Comparison of ENCODE assay signal across 1 cellular context in the genomic region with DNA sequence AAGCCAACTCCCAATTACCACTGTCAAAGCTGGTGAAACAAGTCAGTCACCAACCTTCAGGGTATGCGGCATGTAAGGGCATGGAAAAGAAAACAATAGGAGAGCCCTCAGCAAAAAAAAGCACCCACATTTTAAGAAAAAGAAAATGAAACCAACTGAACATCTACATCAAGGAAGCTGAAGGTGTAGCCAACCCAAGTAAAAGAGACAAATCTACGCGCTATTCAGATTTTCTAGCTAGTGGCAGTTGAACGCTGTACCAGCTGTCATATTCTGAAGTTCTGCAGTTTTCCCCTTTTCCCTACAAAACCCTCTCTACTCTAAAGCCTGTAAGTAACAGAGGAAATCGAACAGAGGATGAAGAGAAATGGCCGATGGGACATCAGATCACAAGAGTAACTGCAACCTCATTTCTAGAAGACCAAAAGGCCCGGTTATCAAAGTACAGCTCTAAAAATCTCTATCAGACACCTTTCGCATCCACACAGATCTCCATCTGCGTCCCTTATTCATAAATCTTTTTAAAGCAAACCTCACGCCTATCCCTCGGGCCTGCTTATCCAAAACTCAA.
TF ChIP-seq lines count a peak whose summit lies in the region.

No MANE protein-coding gene starts in this region.

TF ChIP-seq in HCT116, 20 proteins besides CTCF, POLR2A, EP300 and RAD21 (continued from another document):
- no peak for TF ChIP-seq ZBTB33 (IDR thresholded peaks at IDR 0.05; ENCODE audit: extremely low read depth, insufficient replicate concordance, low read length)
- TF ChIP-seq SP1 (IDR thresholded peaks at IDR 0.05; ENCODE audit: low read depth), result no peak
- TF ChIP-seq EZH2phosphoT487 (IDR thresholded peaks at IDR 0.05; ENCODE audit: borderline replicate concordance), result no peak
- TF ChIP-seq ZNF274 (IDR thresholded peaks at IDR 0.05; ENCODE audit: low read depth, low read length), result no peak
- TF ChIP-seq JUND (IDR thresholded peaks at IDR 0.05), result no peak
- TF ChIP-seq, protein P1, sequence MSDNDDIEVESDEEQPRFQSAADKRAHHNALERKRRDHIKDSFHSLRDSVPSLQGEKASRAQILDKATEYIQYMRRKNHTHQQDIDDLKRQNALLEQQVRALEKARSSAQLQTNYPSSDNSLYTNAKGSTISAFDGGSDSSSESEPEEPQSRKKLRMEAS (IDR thresholded peaks at IDR 0.05), result no peak
- no peak for TF ChIP-seq YY1 (IDR thresholded peaks at IDR 0.05; ENCODE audit: extremely low read depth, insufficient replicate concordance, low read depth, low read length)
- TF ChIP-seq ATF3 (IDR thresholded peaks at IDR 0.05), result no peak
- TF ChIP-seq ZFX (IDR thresholded peaks at IDR 0.05), result no peak
- no peak for TF ChIP-seq CBX3 (IDR thresholded peaks at IDR 0.05; ENCODE audit: low read depth)
- TF ChIP-seq SRF (IDR thresholded peaks at IDR 0.05; ENCODE audit: low read depth), result no peak
